2 cellular contexts compared by ENCODE assay signal in the genomic region with DNA sequence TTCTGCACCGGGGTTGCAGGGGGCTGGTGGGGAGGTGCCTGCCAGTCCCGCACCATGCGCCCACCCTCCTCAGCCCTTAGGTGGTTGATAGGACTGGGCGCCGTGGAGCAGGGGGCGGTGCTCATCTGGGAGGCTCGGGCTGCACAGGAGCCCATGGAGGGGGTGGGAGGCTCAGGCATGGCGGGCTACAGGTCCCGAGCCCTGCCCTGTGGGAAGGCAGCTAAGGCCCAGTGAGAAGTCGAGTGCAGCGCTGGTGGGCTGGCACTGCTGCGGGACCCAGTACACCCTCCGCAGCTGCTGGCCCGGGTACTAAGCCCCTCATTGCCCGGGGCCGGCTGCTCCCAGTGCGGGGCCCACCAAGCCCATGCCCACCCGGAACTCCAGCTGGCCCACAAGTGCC. TPM values are rescaled to one million over a fixed set of nuclear protein-coding genes. Genes with fewer than 3 reads are reported as not detected.
"Had no signal": no experiment of that assay in that cellular context is flagged by ENCODE, and none has a peak within 500 bp of the region (broad histone marks: within the 10 kb centered on the region; RNA-seq: fewer than 3 reads in every experiment).

No MANE protein-coding gene starts in this region.

RNA-seq across cellular contexts. Expression of a gene that starts 20.4 kb away (rescaled TPM):
- total RNA-seq: G401 had no signal
- polyA plus RNA-seq: GM12878 had no signal
